ENCODE assay signal across 19 cellular contexts in genomic region chr9:109232449-109232848, GRCh38.
A peak's percentile ranks its signal among the peaks of the same experiment; 100 is the strongest.
DNase-seq lines count a peak whose midpoint lies in the region; TF ChIP-seq lines count a peak whose summit lies in the region.
"Had no signal": no experiment of that assay in that cellular context is flagged by ENCODE, and none has a peak within 500 bp of the region (broad histone marks: within the 10 kb centered on the region; RNA-seq: fewer than 3 reads in every experiment).

No MANE protein-coding gene starts in this region.

- peak; percentile 8 for DNase-seq in H4 (ENCODE audit: low spot score)
- DNase-seq in RWPE1 (ENCODE audit: low spot score) = peak; percentile 96
- peak; percentile 50 for DNase-seq in fibroblast of peridontal ligament (ENCODE audit: extremely low read depth)
- DNase-seq in retinal pigment epithelial cell (ENCODE audit: low read depth) = peak; percentile 78
- DNase-seq in CD14-positive monocyte (ENCODE audit: low spot score) = no peak
- no peak for DNase-seq in KBM-7
- no peak for DNase-seq in SHP77 treated with DMSO at 0.1 percent for 48 hours (lab: John Stamatoyannopoulos, UW)
- no peak for DNase-seq in SKM-1 (lab: John Stamatoyannopoulos, UW; ENCODE audit: unreplicated experiment)
- DNase-seq: activated CD4-positive, alpha-beta T cell treated with anti-CD3 and anti-CD28 coated beads, Interleukin-2, amount 50 U/mL, for 1 hour; CD4-positive, alpha-beta T cell; endodermal cell; hippocampal formation; left ventricle myocardium inferior; naive thymus-derived CD4-positive, alpha-beta T cell; right lobe of liver; stimulated activated naive CD4-positive, alpha-beta T cell; T-helper 17 cell had no signal

- H3K27me3 Mint-ChIP-seq in CD14-positive monocyte (ENCODE audit: low read depth in 3 of 3) = peaks cover 16 to 38% (median 18%) of the 10 kb centered on the region in 3 donors

- H3K36me3 Mint-ChIP-seq in CD14-positive monocyte = no peaks in the 10 kb centered on the region
- H3K36me3 Mint-ChIP-seq: naive thymus-derived CD4-positive, alpha-beta T cell had no signal

- H3K4me3 Mint-ChIP-seq in CD14-positive monocyte = no peak overlapping the region
- H3K4me3 Mint-ChIP-seq: activated T-helper 17 cell treated with anti-CD3 and anti-CD28 coated beads, Interleukin-2, amount 50 U/mL, for 72 hours; CD4-positive, alpha-beta T cell; endodermal cell; naive thymus-derived CD4-positive, alpha-beta T cell; T-helper 17 cell had no signal

- POLR2A ChIA-PET in RWPE1 (lab: Yijun Ruan, JAX; ENCODE audit: low non-redundant PET) = no interaction called here

- peaks cover 0 to 5% (median 0%) of the 10 kb centered on the region in 7 donors for H3K9me3 Mint-ChIP-seq in CD14-positive monocyte
- H3K9me3 Mint-ChIP-seq: activated T-helper 17 cell treated with anti-CD3 and anti-CD28 coated beads, Interleukin-2, amount 50 U/mL, for 72 hours; CD4-positive, alpha-beta T cell; endodermal cell had no signal

- H3K27ac ChIP-seq in RWPE1 = peak overlapping the region; percentile 85
- H3K27ac ChIP-seq: HL-60, left ventricle myocardium inferior, right lobe of liver had no signal

- H3K4me1 Mint-ChIP-seq in CD14-positive monocyte = no peaks in the 10 kb centered on the region
- H3K4me1 Mint-ChIP-seq: activated T-helper 17 cell treated with anti-CD3 and anti-CD28 coated beads, Interleukin-2, amount 50 U/mL, for 72 hours; endodermal cell; naive thymus-derived CD4-positive, alpha-beta T cell; T-helper 17 cell had no signal

- CTCF ChIA-PET in RWPE1 (lab: Yijun Ruan, JAX) = interaction anchor here (0.6 kb wide), 1 partner anchor 1394 kb away, joined by 3 read pairs; no protein-coding TSS in a partner anchor

- intact Hi-C loops in CD14-positive monocyte (cut with micrococcal nuclease) = no loop called here

- no peak overlapping the region for H3K27ac Mint-ChIP-seq in CD14-positive monocyte
- H3K27ac Mint-ChIP-seq: activated T-helper 17 cell treated with anti-CD3 and anti-CD28 coated beads, Interleukin-2, amount 50 U/mL, for 72 hours; CD4-positive, alpha-beta T cell; endodermal cell; naive thymus-derived CD4-positive, alpha-beta T cell; T-helper 17 cell had no signal

- TF ChIP-seq CTCF in RWPE1 (conservative IDR thresholded peaks at IDR 0.05; ENCODE audit: low read depth) (no peak), retinal pigment epithelial cell (conservative IDR thresholded peaks at IDR 0.05; ENCODE audit: low read depth, low read length) (no peak), CD14-positive monocyte (IDR thresholded peaks at IDR 0.05) (no peak)

- no peak overlapping the region for H3K4me3 ChIP-seq in retinal pigment epithelial cell (ENCODE audit: low read length)
- H3K4me3 ChIP-seq: left ventricle myocardium inferior, right lobe of liver had no signal

- in situ Hi-C loops in KBM-7 (cut with MboI; ENCODE audit: low pct_unique_long_range_greater_than_20kb, low sequenced_read_pairs) = no loop called here

Comparison
In these comparisons a context has a peak if more than half of its experiments do, and no peak if none do; other contexts are left out.
1. DNase-seq: peak in H4 (single experiment), RWPE1 (single experiment), fibroblast of peridontal ligament (single experiment) and retinal pigment epithelial cell (single experiment); none in CD14-positive monocyte (single experiment), KBM-7 (single experiment), SHP77 treated with DMSO at 0.1 percent for 48 hours (single experiment) and SKM-1 (single experiment).